ENCODE assay signal across 11 cellular contexts in genomic region chr2:158990397-158991209, GRCh38. TPM values are rescaled to one million over a fixed set of nuclear protein-coding genes. Genes with fewer than 3 reads are reported as not detected.
A peak's percentile ranks its signal among the peaks of the same experiment; 100 is the strongest.
DNase-seq lines count a peak whose midpoint lies in the region; ATAC-seq and TF ChIP-seq lines count a peak whose summit lies in the region.
"Had no signal": no experiment of that assay in that cellular context is flagged by ENCODE, and none has a peak within 500 bp of the region (broad histone marks: within the 10 kb centered on the region; RNA-seq: fewer than 3 reads in every experiment).

No MANE protein-coding gene starts in this region.

- H3K9me3 ChIP-seq in SK-N-SH, result no peaks in the 10 kb centered on the region
- no peaks in the 10 kb centered on the region for H3K9me3 ChIP-seq in fibroblast of lung (ENCODE audit: control insufficient read depth, insufficient read depth, low read depth, low read length)
- no peaks in the 10 kb centered on the region for H3K9me3 ChIP-seq in heart left ventricle
- H3K9me3 ChIP-seq in effector memory CD4-positive, alpha-beta T cell (ENCODE audit: control insufficient read depth, low read length), result no peaks in the 10 kb centered on the region

- DNase-seq in H4 (ENCODE audit: low spot score) (peak; percentile 50), SK-N-SH (no peak), fibroblast of lung (ENCODE audit: low read depth in 2 of 2) (peak; percentile 73 to 100), skeletal muscle cell (ENCODE audit: low read depth) (peak; percentile 78), GM13976 (ENCODE audit: low spot score) (no peak), heart left ventricle (no peak)
- no peak for DNase-seq in stimulated activated CD4-positive, alpha-beta T cell treated with anti-CD3 and anti-CD28 coated beads, Interleukin-2, amount 100 ng/mL, for 24 hours
- no peak for DNase-seq in effector memory CD4-positive, alpha-beta T cell
- DNase-seq: activated CD4-positive, alpha-beta T cell treated with anti-CD3 and anti-CD28 coated beads for 1 hour; DMS53 had no signal

- H2AFZ ChIP-seq in SK-N-SH (ENCODE audit: low read depth) (no peak overlapping the region), fibroblast of lung (ENCODE audit: low read length) (no peak overlapping the region)

- H3K27me3 ChIP-seq in SK-N-SH (ENCODE audit: insufficient read depth) (no peaks in the 10 kb centered on the region), fibroblast of lung (ENCODE audit: control insufficient read depth, insufficient read depth, low read length) (no peaks in the 10 kb centered on the region), heart left ventricle (no peaks in the 10 kb centered on the region)
- no peaks in the 10 kb centered on the region for H3K27me3 ChIP-seq in effector memory CD4-positive, alpha-beta T cell (replicated peaks; ENCODE audit: control insufficient read depth, insufficient read depth, low read length, poor library complexity, severe bottlenecking)

- intact Hi-C loops in heart left ventricle (cut with DNase I), result no loop called here

- POLR2A ChIA-PET in SK-N-SH (lab: Yijun Ruan, JAX), result no interaction called here

- TF ChIP-seq CTCF in SK-N-SH (IDR thresholded peaks at IDR 0.05), result no peak
- no peak for TF ChIP-seq CTCF in fibroblast of lung (conservative IDR thresholded peaks at IDR 0.05 in 1 of 2, IDR thresholded peaks at IDR 0.05 in 1 of 2; ENCODE audit: low read depth in 1 of 2, low read length in 2 of 2)
- no peak for TF ChIP-seq CTCF in GM13976 (IDR thresholded peaks at IDR 0.05; ENCODE audit: borderline replicate concordance, control extremely low read depth, extremely low read depth, insufficient read depth, missing control alignments)
- TF ChIP-seq CTCF in heart left ventricle (IDR thresholded peaks at IDR 0.05), result no peak

- H3F3A ChIP-seq in SK-N-SH (replicated peaks; ENCODE audit: insufficient read depth), result peaks cover 8% of the 10 kb centered on the region

- CTCF ChIA-PET in SK-N-SH (lab: Yijun Ruan, JAX), result no interaction called here

- H3K9me2 ChIP-seq in SK-N-SH, result no peaks in the 10 kb centered on the region

- no peak for ATAC-seq in heart left ventricle

- H3K27ac ChIP-seq in SK-N-SH (ENCODE audit: low read depth in 2 of 2, low read length in 1 of 2), result peak overlapping the region in 1 of 2 experiments; percentile 32; a peak in 1 of 4 replicates
- peak overlapping the region; percentile 28 for H3K27ac ChIP-seq in fibroblast of lung (ENCODE audit: insufficient read depth, low read length)
- H3K27ac ChIP-seq in heart left ventricle, result no peak overlapping the region
- no peak overlapping the region for H3K27ac ChIP-seq in effector memory CD4-positive, alpha-beta T cell (ENCODE audit: insufficient read depth, low read length, poor library complexity, severe bottlenecking)
- H3K27ac ChIP-seq: KMS-11 had no signal

- TF ChIP-seq POLR2A in heart left ventricle (IDR thresholded peaks at IDR 0.05), result no peak

- H3K4me2 ChIP-seq in SK-N-SH (0 out of 2 replicates have a peak overlapping the region, but pooled peaks have one; percentile 19), fibroblast of lung (ENCODE audit: extremely low read depth, insufficient read depth, low read length) (peak overlapping the region; percentile 33)
- H3K4me2 ChIP-seq: KMS-11 had no signal

- TF ChIP-seq RAD21 in SK-N-SH (IDR thresholded peaks at IDR 0.05; ENCODE audit: low read length), result no peak

- no peak for TF ChIP-seq EP300 in SK-N-SH (IDR thresholded peaks at IDR 0.05; ENCODE audit: borderline replicate concordance in 1 of 2, low read depth in 1 of 2, low read length in 1 of 2)

- H3K79me2 ChIP-seq in SK-N-SH (ENCODE audit: insufficient read depth) (peaks cover 87% of the 10 kb centered on the region), fibroblast of lung (ENCODE audit: control insufficient read depth, insufficient read depth, low read length) (peaks cover 54% of the 10 kb centered on the region)

- in situ Hi-C loops in GM13976 (cut with MboI; ENCODE audit: low sequenced_read_pairs, unreplicated experiment), result no loop called here

- no peak overlapping the region for H3K4me3 ChIP-seq in SK-N-SH (ENCODE audit: low read depth in 2 of 2, low read length in 1 of 2)
- H3K4me3 ChIP-seq in fibroblast of lung (replicated peaks in 1 of 4; ENCODE audit: control extremely low read depth in 1 of 4, insufficient read depth in 1 of 4, low read depth in 3 of 4, low read length in 4 of 4), result no peak overlapping the region
- no peak overlapping the region for H3K4me3 ChIP-seq in skeletal muscle cell (ENCODE audit: low read depth, low read length)
- H3K4me3 ChIP-seq in heart left ventricle, result no peak overlapping the region
- no peak overlapping the region for H3K4me3 ChIP-seq in effector memory CD4-positive, alpha-beta T cell (ENCODE audit: insufficient read depth, low read depth, low read length, poor library complexity, severe bottlenecking)

- H3K4me1 ChIP-seq in SK-N-SH (ENCODE audit: control insufficient read depth in 1 of 2, insufficient read depth in 2 of 2, low read depth in 1 of 2, low read length in 1 of 2) (peaks cover 5 to 15% of the 10 kb centered on the region in 2 experiments; a peak in 2 of 4 replicates), fibroblast of lung (ENCODE audit: control insufficient read depth, extremely low read depth, insufficient read depth, low read length) (peaks cover 14% of the 10 kb centered on the region), heart left ventricle (peaks cover 0 to 72% (median 40%) of the 10 kb centered on the region in 12 donors)
- no peaks in the 10 kb centered on the region for H3K4me1 ChIP-seq in effector memory CD4-positive, alpha-beta T cell (ENCODE audit: control insufficient read depth, insufficient read depth, low read length, poor library complexity, severe bottlenecking)

- H3K9ac ChIP-seq in SK-N-SH, result no peak overlapping the region
- H3K9ac ChIP-seq in fibroblast of lung (ENCODE audit: insufficient read depth, low read length), result no peak overlapping the region
- H3K9ac ChIP-seq: KMS-11 had no signal

- H3K36me3 ChIP-seq in SK-N-SH (replicated peaks in 1 of 2; ENCODE audit: control insufficient read depth in 1 of 2, insufficient read depth in 2 of 2, low read length in 1 of 2) (no peaks in the 10 kb centered on the region), fibroblast of lung (ENCODE audit: control insufficient read depth, insufficient read depth, low read length) (no peaks in the 10 kb centered on the region), heart left ventricle (no peaks in the 10 kb centered on the region)
- H3K36me3 ChIP-seq in effector memory CD4-positive, alpha-beta T cell (ENCODE audit: control insufficient read depth, insufficient read depth, low read length), result no peaks in the 10 kb centered on the region

- H4K20me1 ChIP-seq in SK-N-SH (ENCODE audit: insufficient read depth) (peaks cover 42% of the 10 kb centered on the region), fibroblast of lung (ENCODE audit: control insufficient read depth, extremely low read depth, insufficient read depth, low read length) (no peaks in the 10 kb centered on the region)

- 85% methylated on average over 6 of the region's 6 CpGs for WGBS in SK-N-SH (ENCODE audit: low lambda C conversion rate)
- 91 to 99% (median 96%) methylated on average over 6 of the region's 6 CpGs for WGBS in heart left ventricle, 4 donors

TF ChIP-seq in SK-N-SH, 30 proteins besides CTCF, POLR2A, EP300 and RAD21 (continues in another document):
- TF ChIP-seq PBX3 (IDR thresholded peaks at IDR 0.05) (no peak), YY1 (IDR thresholded peaks at IDR 0.05; ENCODE audit: low read depth) (no peak), RXRA (IDR thresholded peaks at IDR 0.05; ENCODE audit: borderline replicate concordance, low read depth) (no peak), TCF12 (IDR thresholded peaks at IDR 0.05) (peak; percentile 44; the same call in 1 of the 2 replicates), FOXM1 (IDR thresholded peaks at IDR 0.05; ENCODE audit: low read depth) (no peak), MXI1 (IDR thresholded peaks at IDR 0.05; ENCODE audit: low read depth, low read length) (no peak), FOSL2 (IDR thresholded peaks at IDR 0.05; ENCODE audit: borderline replicate concordance, low read depth) (peak; percentile 65; the same call in 1 of the 2 replicates), JUND (IDR thresholded peaks at IDR 0.05) (peak; percentile 39), FOXJ3 (CRISPR knock-in tag; IDR thresholded peaks at IDR 0.05) (no peak), EZH2phosphoT487 (IDR thresholded peaks at IDR 0.05; ENCODE audit: borderline replicate concordance, low read depth) (no peak), MAX (IDR thresholded peaks at IDR 0.05; ENCODE audit: low read depth) (no peak)

RNA-seq across cellular contexts. Expression of gene TANC1, which starts 22.2 kb away (rescaled TPM):
- 14.6 and 16.6 TPM in 2 replicates for total RNA-seq in H4 (2014; rRNA removed; shearing (Covaris generic))
- polyA plus RNA-seq in SK-N-SH (2012; rRNA removed), result 19.2 and 23.8 TPM in 2 replicates
- polyA plus RNA-seq in SK-N-SH (2012; cell fraction: cytosol; rRNA removed), result 11.4 and 13.0 TPM in 2 replicates
- 58.0 and 76.7 TPM in 2 replicates for polyA plus RNA-seq in SK-N-SH (2012; cell fraction: nucleus; rRNA removed)
- total RNA-seq in fibroblast of lung, result 30.8 and 41.9 TPM in 2 replicates
- polyA plus RNA-seq in fibroblast of lung, result 21.4 and 32.7 TPM in 2 replicates
- 12.4 and 18.4 TPM in 2 replicates for polyA plus RNA-seq in fibroblast of lung (2012)
- 32.7 and 42.8 TPM in 2 replicates for polyA minus RNA-seq in fibroblast of lung (ENCODE audit: low replicate concordance)
- 10 to 100 TPM; 41.2 to 91.1 (median 74.0) TPM for total RNA-seq in heart left ventricle
- 10 to 100 TPM; 26.6 to 43.8 TPM for polyA plus RNA-seq in heart left ventricle

Comparison
In these comparisons a context has a peak if more than half of its experiments do, and no peak if none do; other contexts are left out.
1. DNase-seq: peak in H4 (single experiment), fibroblast of lung (2 of 2) and skeletal muscle cell (single experiment); none in SK-N-SH (single experiment), GM13976 (single experiment), heart left ventricle (0 of 5), stimulated activated CD4-positive, alpha-beta T cell treated with anti-CD3 and anti-CD28 coated beads, Interleukin-2, amount 100 ng/mL, for 24 hours (0 of 2) and effector memory CD4-positive, alpha-beta T cell (0 of 3).